8 cellular contexts compared by ENCODE assay signal in the genomic region with DNA sequence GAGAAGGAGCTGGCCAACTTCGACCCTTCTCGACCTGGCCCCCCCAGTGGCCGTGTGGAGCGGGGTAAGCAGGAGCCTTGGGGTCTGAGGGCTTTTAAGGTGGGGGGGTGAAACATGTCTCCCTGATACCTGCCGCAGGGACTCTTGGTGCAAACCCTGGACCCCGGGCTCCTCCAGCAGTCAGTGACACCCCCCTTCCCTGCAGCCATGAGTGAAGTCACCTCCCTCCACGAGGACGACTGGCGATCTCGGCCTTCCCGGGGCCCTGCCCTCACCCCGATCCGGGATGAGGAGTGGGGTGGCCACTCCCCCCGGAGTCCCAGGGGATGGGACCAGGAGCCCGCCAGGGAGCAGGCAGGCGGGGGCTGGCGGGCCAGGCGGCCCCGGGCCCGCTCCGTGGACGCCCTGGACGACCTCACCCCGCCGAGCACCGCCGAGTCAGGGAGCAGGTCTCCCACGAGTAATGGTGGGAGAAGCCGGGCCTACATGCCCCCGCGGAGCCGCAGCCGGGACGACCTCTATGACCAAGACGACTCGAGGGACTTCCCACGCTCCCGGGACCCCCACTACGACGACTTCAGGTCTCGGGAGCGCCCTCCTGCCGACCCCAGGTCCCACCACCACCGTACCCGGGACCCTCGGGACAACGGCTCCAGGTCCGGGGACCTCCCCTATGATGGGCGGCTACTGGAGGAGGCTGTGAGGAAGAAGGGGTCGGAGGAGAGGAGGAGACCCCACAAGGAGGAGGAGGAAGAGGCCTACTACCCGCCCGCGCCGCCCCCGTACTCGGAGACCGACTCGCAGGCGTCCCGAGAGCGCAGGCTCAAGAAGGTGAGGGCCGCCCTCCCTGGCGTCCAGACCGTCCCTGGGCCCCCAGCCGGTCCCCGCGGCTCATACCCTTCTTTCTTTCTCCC. TPM values are rescaled to one million over a fixed set of nuclear protein-coding genes. Genes with fewer than 3 reads are reported as not detected.
DNase-seq lines count a peak whose midpoint lies in the region; ATAC-seq and TF ChIP-seq lines count a peak whose summit lies in the region.

No MANE protein-coding gene starts in this region.

- POLR2A ChIA-PET in activated B cell treated with CpG ODN at 0.5 μM for 24 hours (lab: Charles Lee) = interaction anchor here (0.6 to 4.7 kb wide), 22 partner anchors 11 to 381 kb away, joined by 3 to 61 read pairs (median 5); a partner anchor contains a TSS

- no peak overlapping the region for H2BK15ac ChIP-seq in mesenchymal stem cell (ENCODE audit: low read depth, poor library complexity, severe bottlenecking)

- H3K27me3 ChIP-seq in mesenchymal stem cell (ENCODE audit: control insufficient read depth in 1 of 2, insufficient read depth in 1 of 2, low read length in 2 of 2) = peaks cover 3 to 5% of the 10 kb centered on the region in 2 experiments
- H3K27me3 ChIP-seq in stomach = no peaks in the 10 kb centered on the region

- TF ChIP-seq CTCF in AG09309 (IDR thresholded peaks at IDR 0.05; ENCODE audit: control insufficient read depth, insufficient read depth, low read depth, low read length, missing control alignments) (no peak), HFFc6 (IDR thresholded peaks at IDR 0.05) (no peak), activated B cell treated with CpG ODN at 0.5 μM for 24 hours (IDR thresholded peaks at IDR 0.05) (no peak), stomach (IDR thresholded peaks at IDR 0.05) (peak in 1 of 7 experiments; percentile 8)

- TF ChIP-seq EP300 in stomach (IDR thresholded peaks at IDR 0.05) = no peak

- H3K23ac ChIP-seq in mesenchymal stem cell (ENCODE audit: low read length in 2 of 2) = peak overlapping the region; percentile 0 to 97

- peak; percentile 20 for ATAC-seq in activated B cell treated with CpG ODN at 0.5 μM for 24 hours (ENCODE audit: low read depth)
- no peak for ATAC-seq in HG02763 (IDR thresholded peaks at IDR 0.05; ENCODE audit: unreplicated experiment)

- H3K4ac ChIP-seq in mesenchymal stem cell (ENCODE audit: low read depth in 1 of 2, low read length in 2 of 2) = peak overlapping the region; percentile 99

- H3K9ac ChIP-seq in mesenchymal stem cell (ENCODE audit: low read length) = peak overlapping the region; percentile 89

- intact Hi-C loops in activated B cell treated with CpG ODN at 0.5 μM for 24 hours (cut with micrococcal nuclease) = loop anchor here (1.0 to 5.0 kb wide), 2 partner anchors 53 to 200 kb away; no protein-coding TSS in a partner anchor
- intact Hi-C loops in stomach (cut with DNase I; ENCODE audit: low total_unique reads) = loop anchor here (10.0 kb wide), 1 partner anchor 122 kb away; a partner anchor contains a TSS

- no peak overlapping the region for H2AFZ ChIP-seq in mesenchymal stem cell (ENCODE audit: low read depth, low read length)

- H3K4me3 ChIP-seq in AG09309 (ENCODE audit: control insufficient read depth, low read depth, low read length) = peak overlapping the region; percentile 71
- H3K4me3 ChIP-seq in mesenchymal stem cell (ENCODE audit: insufficient read depth in 1 of 2, low read depth in 1 of 2, low read length in 2 of 2) = peak overlapping the region; percentile 70 to 90
- H3K4me3 ChIP-seq in stomach = peak overlapping the region; percentile 66 to 84 (median 75)

- H3K9me3 Mint-ChIP-seq in HFFc6 = no peaks in the 10 kb centered on the region
- H3K9me3 Mint-ChIP-seq in activated B cell treated with CpG ODN at 0.5 μM for 24 hours = no peaks in the 10 kb centered on the region

- H3K4me1 ChIP-seq in mesenchymal stem cell (ENCODE audit: control insufficient read depth, insufficient read depth, low read depth, low read length) = peaks cover 28% of the 10 kb centered on the region
- H3K4me1 ChIP-seq in stomach = peaks cover 17 to 71% (median 58%) of the 10 kb centered on the region in 4 donors

- H3K4me1 Mint-ChIP-seq in HFFc6 (ENCODE audit: low read depth) (peaks cover 12% of the 10 kb centered on the region), activated B cell treated with CpG ODN at 0.5 μM for 24 hours (peaks cover 57% of the 10 kb centered on the region)

- peak overlapping the region; percentile 88 for H4K8ac ChIP-seq in mesenchymal stem cell (ENCODE audit: low read length)

- H2BK120ac ChIP-seq in mesenchymal stem cell (ENCODE audit: low read depth, low read length) = peak overlapping the region; percentile 86

- peaks cover 30% of the 10 kb centered on the region for H3K79me1 ChIP-seq in mesenchymal stem cell (replicated peaks; ENCODE audit: low read length, poor library complexity, severe bottlenecking)

- H3K27ac Mint-ChIP-seq in HFFc6 = peak overlapping the region; percentile 95
- peak overlapping the region; percentile 94 for H3K27ac Mint-ChIP-seq in activated B cell treated with CpG ODN at 0.5 μM for 24 hours

- H3K36me3 ChIP-seq in mesenchymal stem cell (ENCODE audit: control insufficient read depth in 1 of 2, insufficient read depth in 2 of 2, low read depth in 1 of 2, low read length in 2 of 2) = peaks cover 28 to 36% of the 10 kb centered on the region in 2 experiments
- H3K36me3 ChIP-seq in stomach = peaks cover 20 to 61% (median 35%) of the 10 kb centered on the region in 4 donors

- no peaks in the 10 kb centered on the region for H3K9me3 ChIP-seq in mesenchymal stem cell (ENCODE audit: control insufficient read depth, low read length)
- H3K9me3 ChIP-seq in stomach = no peaks in the 10 kb centered on the region

- H3K36me3 Mint-ChIP-seq in HFFc6 (ENCODE audit: low read depth) = peaks cover 4% of the 10 kb centered on the region; the same call in 1 of the 2 replicates
- peaks cover 39% of the 10 kb centered on the region for H3K36me3 Mint-ChIP-seq in activated B cell treated with CpG ODN at 0.5 μM for 24 hours (ENCODE audit: low read depth)

- H3K27me3 Mint-ChIP-seq in HFFc6 (ENCODE audit: insufficient read depth) (peaks cover 8% of the 10 kb centered on the region), activated B cell treated with CpG ODN at 0.5 μM for 24 hours (no peaks in the 10 kb centered on the region)

- no peak overlapping the region for H2BK12ac ChIP-seq in mesenchymal stem cell (ENCODE audit: low read length in 2 of 2)

- 41% methylated on average over 44 of the region's 67 CpGs for WGBS in mesenchymal stem cell
- 7 to 12% (median 7%) methylated on average over 22 to 67 of the region's 67 CpGs for WGBS in stomach, 5 donors

- H2BK5ac ChIP-seq in mesenchymal stem cell (ENCODE audit: low read depth, low read length, poor library complexity, severe bottlenecking) = peak overlapping the region; percentile 47

- no peak for TF ChIP-seq POLR2A in stomach (IDR thresholded peaks at IDR 0.05)

- DNase-seq in AG09309 (ENCODE audit: low read depth) = no peak
- DNase-seq in HFFc6 = no peak
- peak; percentile 57 for DNase-seq in activated B cell treated with CpG ODN at 0.5 μM for 24 hours
- peak; percentile 68 for DNase-seq in ecto neural progenitor cell (ENCODE audit: low spot score)
- DNase-seq in mesenchymal stem cell = peak; percentile 3
- DNase-seq in stomach = no peak
- no peak for DNase-seq in medulla oblongata (ENCODE audit: extremely low spot score)

- H3K4me2 ChIP-seq in mesenchymal stem cell (ENCODE audit: low read length, poor library complexity, severe bottlenecking) = peak overlapping the region; percentile 96

- H3K14ac ChIP-seq in mesenchymal stem cell (ENCODE audit: low read length in 2 of 2) = peak overlapping the region in 1 of 2 experiments; percentile 93

- H4K91ac ChIP-seq in mesenchymal stem cell (ENCODE audit: low read length) = peak overlapping the region; percentile 80

- H3K18ac ChIP-seq in mesenchymal stem cell (ENCODE audit: low read depth in 1 of 2, low read length in 2 of 2) = peak overlapping the region; percentile 71 to 89

- H2AK5ac ChIP-seq in mesenchymal stem cell (ENCODE audit: low read length, severe bottlenecking) = peak overlapping the region; percentile 79

- CTCF ChIA-PET in activated B cell treated with CpG ODN at 0.5 μM for 24 hours (lab: Charles Lee) = interaction anchor here (3.0 kb wide), 1 partner anchor 228 kb away, joined by 9 read pairs; no protein-coding TSS in a partner anchor

- H3K27ac ChIP-seq in mesenchymal stem cell (ENCODE audit: low read length, poor library complexity, severe bottlenecking) (peak overlapping the region; percentile 69), stomach (peak overlapping the region; percentile 93 to 96 (median 95))

- H3K4me3 Mint-ChIP-seq in HFFc6 (peak overlapping the region; percentile 97), activated B cell treated with CpG ODN at 0.5 μM for 24 hours (peak overlapping the region; percentile 94)

RNA-seq across cellular contexts. Expression of a gene that starts 1.6 kb away (rescaled TPM):
- total RNA-seq in HFFc6 (2021; fragmentation: NEBNext Ultra II Directional; extraction: Animal tissue kit (Norgen Biotek cat#: 25700)) = 10 to 100 TPM; 66.0 to 78.1 (median 71.4) TPM
- total RNA-seq in activated B cell treated with CpG ODN at 0.5 μM for 24 hours = 233 and 236 TPM in 2 replicates
- 83.8 TPM for polyA plus RNA-seq in mesenchymal stem cell (2013, experiment 1 of 2)
- polyA plus RNA-seq in mesenchymal stem cell (2013, experiment 2 of 2) = 83.3 TPM
- 100 to 1,000 TPM in 1 of 5 donors, 10 to 100 TPM in 4; 26.8 to 105 (median 71.8) TPM for total RNA-seq in stomach
- 100 to 1,000 TPM in 1 of 3 donors, 10 to 100 TPM in 2; 83.9 to 109 (median 88.2) TPM for polyA plus RNA-seq in stomach

RNA-seq across cellular contexts. Expression of a gene that starts 15.2 kb away (rescaled TPM):
- total RNA-seq in HFFc6 (2021; fragmentation: NEBNext Ultra II Directional; extraction: Animal tissue kit (Norgen Biotek cat#: 25700)) = not detected
- total RNA-seq in activated B cell treated with CpG ODN at 0.5 μM for 24 hours = 1.3 and 2.2 TPM in 2 replicates
- not detected for polyA plus RNA-seq in mesenchymal stem cell (2013, experiment 1 of 2)
- not detected for polyA plus RNA-seq in mesenchymal stem cell (2013, experiment 2 of 2)
- total RNA-seq in stomach = 10 to 100 TPM in 1 of 5 donors, not detected in 4; 10.4 TPM
- 1 to 10 TPM in 1 of 3 donors, under 1 TPM in 1, not detected in 1; 0.60 to 6.6 TPM for polyA plus RNA-seq in stomach

RNA-seq across cellular contexts. Expression of a gene that starts 18.4 kb away (rescaled TPM):
- 1 to 10 TPM; 1.7 to 3.3 (median 2.3) TPM for total RNA-seq in HFFc6 (2021; fragmentation: NEBNext Ultra II Directional; extraction: Animal tissue kit (Norgen Biotek cat#: 25700))
- total RNA-seq in activated B cell treated with CpG ODN at 0.5 μM for 24 hours (16.4 and 18.0 TPM in 2 replicates), stomach (100 to 1,000 TPM in 2 of 5 donors, 10 to 100 TPM in 3; 20.4 to 174 (median 72.8) TPM)
- polyA plus RNA-seq in mesenchymal stem cell (2013, experiment 1 of 2) = 0.52 TPM
- polyA plus RNA-seq in mesenchymal stem cell (2013, experiment 2 of 2) = 0.53 TPM
- polyA plus RNA-seq in stomach = 10 to 100 TPM; 17.9 to 90.7 (median 84.4) TPM

RNA-seq across cellular contexts. Expression of a gene that starts 24.8 kb away (rescaled TPM):
- not detected for total RNA-seq in HFFc6 (2021; fragmentation: NEBNext Ultra II Directional; extraction: Animal tissue kit (Norgen Biotek cat#: 25700))
- total RNA-seq in activated B cell treated with CpG ODN at 0.5 μM for 24 hours (0.22 and 0.31 TPM in 2 replicates), stomach (1 to 10 TPM in 1 of 5 donors, under 1 TPM in 1, not detected in 3; 0.73 to 5.5 TPM)
- not detected for polyA plus RNA-seq in mesenchymal stem cell (2013, experiment 1 of 2)
- not detected for polyA plus RNA-seq in mesenchymal stem cell (2013, experiment 2 of 2)
- polyA plus RNA-seq in stomach = under 1 TPM in 1 of 3 donors, not detected in 2; 0.05 TPM

RNA-seq across cellular contexts. Expression of a gene that starts 38.6 kb away (rescaled TPM):
- total RNA-seq in HFFc6 (2021; fragmentation: NEBNext Ultra II Directional; extraction: Animal tissue kit (Norgen Biotek cat#: 25700)) = not detected
- total RNA-seq in activated B cell treated with CpG ODN at 0.5 μM for 24 hours = not detected in 2 replicates
- not detected for polyA plus RNA-seq in mesenchymal stem cell (2013, experiment 1 of 2)
- polyA plus RNA-seq in mesenchymal stem cell (2013, experiment 2 of 2) = not detected
- total RNA-seq in stomach = not detected
- polyA plus RNA-seq in stomach = under 1 TPM in 1 of 3 donors, not detected in 2; 0.25 TPM

Comparison
In these comparisons a context has a peak if more than half of its experiments do, and no peak if none do; other contexts are left out.
1. DNase-seq: peak in activated B cell treated with CpG ODN at 0.5 μM for 24 hours (single experiment), ecto neural progenitor cell (single experiment) and mesenchymal stem cell (single experiment); none in AG09309 (single experiment), HFFc6 (single experiment), stomach (single experiment) and medulla oblongata (single experiment).
2. Peak in every context shown above with its lines, with median percentiles within 50 percentile points of each other: H3K4me3 ChIP-seq.